Comparison of ENCODE assay signal across 8 cellular contexts in the genomic region with DNA sequence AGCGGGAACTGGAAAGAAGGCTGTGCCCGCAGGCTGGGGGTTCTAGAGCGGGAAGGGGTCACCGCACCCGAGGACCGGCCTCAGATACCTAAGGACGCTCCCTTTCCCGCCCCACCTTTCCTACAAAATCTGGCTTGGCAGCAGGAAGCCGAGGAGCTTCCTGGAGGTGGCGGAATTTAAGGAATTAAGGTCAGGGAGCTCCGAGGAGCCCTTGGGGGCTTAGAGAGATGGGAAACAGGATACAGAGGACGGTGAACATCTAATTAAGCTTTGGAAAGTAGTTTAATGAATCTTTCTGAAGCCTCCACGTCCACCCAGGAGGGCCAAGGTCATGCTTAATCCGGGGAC. TPM values are rescaled to one million over a fixed set of nuclear protein-coding genes. Genes with fewer than 3 reads are reported as not detected.
DNase-seq lines count a peak whose midpoint lies in the region; ATAC-seq and TF ChIP-seq lines count a peak whose summit lies in the region.

No MANE protein-coding gene starts in this region.

- H3K9ac ChIP-seq in mammary epithelial cell (ENCODE audit: insufficient read depth, low read length) = no peak overlapping the region
- peak overlapping the region; percentile 88 for H3K9ac ChIP-seq in mesendoderm (ENCODE audit: low read length)

- H2BK15ac ChIP-seq in mesendoderm (replicated peaks; ENCODE audit: low read depth) = peak overlapping the region; percentile 1

- H3K36me3 ChIP-seq in heart left ventricle (no peaks in the 10 kb centered on the region), mammary epithelial cell (ENCODE audit: insufficient read depth, low read length) (no peaks in the 10 kb centered on the region), mesendoderm (ENCODE audit: control insufficient read depth, insufficient read depth, low read length) (no peaks in the 10 kb centered on the region), upper lobe of right lung (no peaks in the 10 kb centered on the region)

- H3K4me1 ChIP-seq in heart left ventricle (peaks cover 0 to 17% (median 9%) of the 10 kb centered on the region in 12 donors), mammary epithelial cell (ENCODE audit: insufficient read depth, low read length) (peaks cover 7% of the 10 kb centered on the region), mesendoderm (ENCODE audit: control insufficient read depth, low read depth, low read length) (peaks cover 7% of the 10 kb centered on the region), upper lobe of right lung (peaks cover 11% of the 10 kb centered on the region)

- WGBS in heart left ventricle, 4 donors = 11 to 20% (median 12%) methylated on average over 13 to 14 of the region's 14 CpGs
- 4% methylated on average over 4 of the region's 14 CpGs for WGBS in mammary epithelial cell (ENCODE audit: low coverage, missing lambda C conversion rate)
- WGBS in mesendoderm (ENCODE audit: extremely low coverage, insufficient coverage, low lambda C conversion rate) = no CpG with 5 or more reads among the region's 14 CpGs

- no TSS peak for BruUV-seq in mammary epithelial cell (replicated peaks; lab: Mats Ljungman, UMichigan)

- no peak overlapping the region for H4K8ac ChIP-seq in mesendoderm (ENCODE audit: low read depth, low read length)

- H3K27ac ChIP-seq in heart left ventricle (no peak overlapping the region), mammary epithelial cell (ENCODE audit: insufficient read depth, low read depth, low read length) (no peak overlapping the region), mesendoderm (ENCODE audit: low read depth, low read length) (peak overlapping the region; percentile 42), upper lobe of right lung (no peak overlapping the region)

- intact Hi-C loops in heart left ventricle (cut with DNase I) (no loop called here), cardiac septum (cut with DNase I) (no loop called here), mammary epithelial cell (cut with micrococcal nuclease) (no loop called here), upper lobe of right lung (cut with DNase I) (no loop called here)

- H4K20me1 ChIP-seq in mammary epithelial cell (ENCODE audit: insufficient read depth, low read length) = no peaks in the 10 kb centered on the region

- ATAC-seq in heart left ventricle = no peak
- no peak for ATAC-seq in upper lobe of right lung

- H3K9me3 ChIP-seq in heart left ventricle (no peaks in the 10 kb centered on the region), mammary epithelial cell (replicated peaks; ENCODE audit: insufficient read depth, low read length) (no peaks in the 10 kb centered on the region), upper lobe of right lung (no peaks in the 10 kb centered on the region)

- dilution Hi-C loops in mammary epithelial cell (cut with HindIII; ENCODE audit: low sequenced_read_pairs) = loop anchor here (5.0 kb wide), 1 partner anchor 52 kb away; no protein-coding TSS in a partner anchor

- TF ChIP-seq POLR2A in heart left ventricle (IDR thresholded peaks at IDR 0.05) = no peak

- no peak overlapping the region for H4K5ac ChIP-seq in mesendoderm (ENCODE audit: low read length)

- CTCF ChIA-PET in mammary epithelial cell (lab: Charles Lee; ENCODE audit: low non-redundant PET) = no interaction called here

- in situ Hi-C loops in mammary epithelial cell (cut with MboI; ENCODE audit: low sequenced_read_pairs in 2 of 2) = no loop called here

- H3K27me3 ChIP-seq in heart left ventricle (peaks cover 0 to 20% (median 4%) of the 10 kb centered on the region in 9 donors), mammary epithelial cell (ENCODE audit: insufficient read depth, low read length) (no peaks in the 10 kb centered on the region), mesendoderm (ENCODE audit: insufficient read depth, low read length, poor library complexity) (no peaks in the 10 kb centered on the region), upper lobe of right lung (peaks cover 4% of the 10 kb centered on the region)

- peak overlapping the region; percentile 33 to 73 (median 64) for H3K4me3 ChIP-seq in heart left ventricle
- H3K4me3 ChIP-seq in mammary epithelial cell (replicated peaks in 1 of 3; ENCODE audit: insufficient read depth in 1 of 3, low read depth in 2 of 3, low read length in 3 of 3) = peak overlapping the region; percentile 88 to 96 (median 89)
- peak overlapping the region; percentile 48 for H3K4me3 ChIP-seq in mesendoderm (ENCODE audit: low read length)
- peak overlapping the region; percentile 73 for H3K4me3 ChIP-seq in upper lobe of right lung

- H3K79me2 ChIP-seq in mammary epithelial cell (ENCODE audit: insufficient read depth, low read length) = peaks cover 12% of the 10 kb centered on the region
- peaks cover 17% of the 10 kb centered on the region for H3K79me2 ChIP-seq in mesendoderm (ENCODE audit: control insufficient read depth, insufficient read depth, low read length)

- peak overlapping the region; percentile 35 for H3K18ac ChIP-seq in mesendoderm (ENCODE audit: low read length)

- TF ChIP-seq CTCF in heart left ventricle (IDR thresholded peaks at IDR 0.05) = no peak
- TF ChIP-seq CTCF in mammary epithelial cell (conservative IDR thresholded peaks at IDR 0.05 in 1 of 2, IDR thresholded peaks at IDR 0.05 in 1 of 2; ENCODE audit: extremely low read depth in 1 of 2, insufficient read depth in 1 of 2, low read depth in 1 of 2, low read length in 2 of 2) = no peak
- TF ChIP-seq CTCF in upper lobe of right lung (IDR thresholded peaks at IDR 0.05) = no peak

- H3K56ac ChIP-seq in mesendoderm (ENCODE audit: low read length) = peak overlapping the region; percentile 96

- H2AK5ac ChIP-seq in mesendoderm (ENCODE audit: low read length) = no peak overlapping the region

- DNase-seq in heart left ventricle = no peak
- no peak for DNase-seq in cardiac septum (ENCODE audit: low spot score)
- DNase-seq in mammary epithelial cell = no peak
- peak; percentile 67 for DNase-seq in mesendoderm
- DNase-seq in upper lobe of right lung = no peak
- no peak for DNase-seq in stimulated activated CD4-positive, alpha-beta T cell treated with anti-CD3 and anti-CD28 coated beads, Interleukin-12 subunit alpha, Interleukin-12 subunit beta, amount 100 ng/mL, for 4 hours
- no peak for DNase-seq in NCI-H2107 (lab: John Stamatoyannopoulos, UW)
- DNase-seq in kidney glomerular epithelial cell (lab: John Stamatoyannopoulos, UW) = no peak

- H3K4me2 ChIP-seq in mammary epithelial cell (ENCODE audit: insufficient read depth, low read depth, low read length) (peak overlapping the region; percentile 94), mesendoderm (ENCODE audit: low read length) (peak overlapping the region; percentile 92)

- H3K4ac ChIP-seq in mesendoderm (ENCODE audit: low read depth, low read length) = peak overlapping the region; percentile 17

- H2BK5ac ChIP-seq in mesendoderm (ENCODE audit: low read length) = peak overlapping the region; percentile 90

- H2AFZ ChIP-seq in mammary epithelial cell (ENCODE audit: low read depth, low read length) = peak overlapping the region; percentile 100

- H3K23ac ChIP-seq in mesendoderm (ENCODE audit: low read length) = peak overlapping the region; percentile 89

- peaks cover 2% of the 10 kb centered on the region for H3K79me1 ChIP-seq in mesendoderm (ENCODE audit: low read length)

- H2BK120ac ChIP-seq in mesendoderm (ENCODE audit: low read depth, low read length) = no peak overlapping the region

RNA-seq across cellular contexts. Expression of a gene that starts 0.5 kb away (rescaled TPM):
- total RNA-seq in heart left ventricle (1 to 10 TPM in 1 of 9 donors, under 1 TPM in 5, not detected in 3; 0.22 to 5.2 (median 0.54) TPM), cardiac septum (0.22 TPM), mammary epithelial cell (10 to 100 TPM in 1 of 2 donors, 1 to 10 TPM in 1; 5.5 to 12.3 TPM), upper lobe of right lung (3.8 TPM)
- polyA plus RNA-seq in heart left ventricle (under 1 TPM; 0.06 to 0.11 TPM), mammary epithelial cell (9.4 TPM)
- polyA minus RNA-seq in mammary epithelial cell = 8.3 TPM
- polyA plus RNA-seq in mesendoderm (2013, experiment 1 of 2) = 24.6 TPM
- 25.2 TPM for polyA plus RNA-seq in mesendoderm (2013, experiment 2 of 2)
